Comparison of ENCODE assay signal across 10 cellular contexts in genomic region chr18:2569338-2570207, GRCh38. TPM values are rescaled to one million over a fixed set of nuclear protein-coding genes. Genes with fewer than 3 reads are reported as not detected.
DNase-seq lines count a peak whose midpoint lies in the region; ATAC-seq, FAIRE-seq and TF ChIP-seq lines count a peak whose summit lies in the region.
"Had no signal": no experiment of that assay in that cellular context is flagged by ENCODE, and none has a peak within 500 bp of the region (broad histone marks: within the 10 kb centered on the region; RNA-seq: fewer than 3 reads in every experiment).

No MANE protein-coding gene starts in this region.

- peaks cover 18% of the 10 kb centered on the region for H3K36me3 ChIP-seq in K562 (ENCODE audit: control insufficient read depth, insufficient read depth, low read length)
- H3K36me3 ChIP-seq in mucosa of stomach (ENCODE audit: control insufficient read depth, insufficient read depth, low read length) = no peaks in the 10 kb centered on the region

- peak; percentile 51 for ATAC-seq in K562

- no TSS peak for BruUV-seq in K562 (replicated peaks; lab: Mats Ljungman, UMichigan)

- H3K4me3 ChIP-seq in AG10803 (ENCODE audit: low read length) = peak overlapping the region; percentile 89
- H3K4me3 ChIP-seq in HL-60 (replicated peaks; ENCODE audit: insufficient read depth, low read length) = peak overlapping the region; percentile 81; the same call in 1 of the 2 replicates
- H3K4me3 ChIP-seq in K562 = peak overlapping the region; percentile 61
- peak overlapping the region; percentile 0 for H3K4me3 ChIP-seq in mucosa of stomach (ENCODE audit: low read length)

- no peak for TF ChIP-seq RAD21 in K562 (CRISPR knock-in tag; conservative IDR thresholded peaks at IDR 0.05 in 1 of 2, IDR thresholded peaks at IDR 0.05 in 1 of 2)

- intact Hi-C loops in K562 (cut with micrococcal nuclease) = loop anchor here (5.0 kb wide), 1 partner anchor 88 kb away; the partner anchor contains the start of gene SMCHD1

- peak; percentile 48 for FAIRE-seq in K562 (lab: Jason Lieb, UNC)

- 13% methylated on average over 10 of the region's 10 CpGs for WGBS in K562 (ENCODE audit: insufficient coverage, low coverage, missing lambda C conversion rate)

- H3K9me3 ChIP-seq in K562 (replicated peaks; ENCODE audit: control insufficient read depth, insufficient read depth, low read depth, low read length) (no peaks in the 10 kb centered on the region), mucosa of stomach (ENCODE audit: control insufficient read depth, low read length) (no peaks in the 10 kb centered on the region)

- TF ChIP-seq POLR2A in K562 (conservative IDR thresholded peaks at IDR 0.05) = peak; percentile 60; the same call in 1 of the 2 replicates

- in situ Hi-C loops in K562 (cut with MboI) = no loop called here

- H3K9ac ChIP-seq in K562 (ENCODE audit: insufficient read depth in 1 of 2, low read depth in 2 of 2, low read length in 2 of 2) (peak overlapping the region; percentile 85 to 96), mucosa of stomach (ENCODE audit: low read length) (peak overlapping the region; percentile 11)

- H2AFZ ChIP-seq in K562 (ENCODE audit: low read depth, low read length) = peak overlapping the region; percentile 99

- no peaks in the 10 kb centered on the region for H4K20me1 ChIP-seq in K562 (replicated peaks; ENCODE audit: control insufficient read depth, insufficient read depth, low read length)

- H3K4me2 ChIP-seq in K562 (ENCODE audit: insufficient read depth, low read length) = peak overlapping the region; percentile 92

- H3K4me1 ChIP-seq in K562 (replicated peaks in 1 of 2; ENCODE audit: control insufficient read depth in 2 of 2, insufficient read depth in 2 of 2, low read length in 2 of 2) = peaks cover 10 to 18% of the 10 kb centered on the region in 2 experiments; a peak in 3 of 5 replicates
- peaks cover 5% of the 10 kb centered on the region for H3K4me1 ChIP-seq in mucosa of stomach (ENCODE audit: control insufficient read depth, insufficient read depth, low read length)

- DNase-seq in AG10803 (ENCODE audit: low read depth) = no peak
- no peak for DNase-seq in HL-60 (ENCODE audit: low read depth in 1 of 2, low spot score in 1 of 2)
- peak; percentile 31 to 73 (median 48) for DNase-seq in K562 (ENCODE audit: extremely low read depth in 1 of 4, low spot score in 3 of 4)
- no peak for DNase-seq in foreskin melanocyte
- DNase-seq in RWPE1 (ENCODE audit: low spot score) = no peak
- DNase-seq in HuH-7.5 (ENCODE audit: low spot score) = no peak
- no peak for DNase-seq in stimulated activated CD4-positive, alpha-beta T cell treated with anti-CD3 and anti-CD28 coated beads, Interleukin-1b, Interleukin-23, amount 100 ng/mL, for 48 hours
- DNase-seq: activated CD4-positive, alpha-beta T cell treated with anti-CD3 and anti-CD28 coated beads, Interleukin-2, amount 50 U/mL, for 48 hours; stimulated activated CD4-positive, alpha-beta T cell treated with anti-CD3 and anti-CD28 coated beads, Interleukin-4, amount 100 ng/mL, for 24 hours had no signal

- no peak for TF ChIP-seq EP300 in K562 (IDR thresholded peaks at IDR 0.05; ENCODE audit: low read length)

- no peaks in the 10 kb centered on the region for H3K9me1 ChIP-seq in K562 (ENCODE audit: control insufficient read depth, insufficient read depth, low read length)

- H3K27me3 ChIP-seq in HL-60 (ENCODE audit: insufficient read depth, poor library complexity, severe bottlenecking) = no peaks in the 10 kb centered on the region
- H3K27me3 ChIP-seq in K562 (ENCODE audit: control insufficient read depth in 2 of 2, insufficient read depth in 2 of 2, low read length in 2 of 2) = no peaks in the 10 kb centered on the region
- H3K27me3 ChIP-seq in mucosa of stomach (ENCODE audit: control insufficient read depth, insufficient read depth, low read length) = no peaks in the 10 kb centered on the region

- CTCF ChIA-PET in K562 (lab: Yijun Ruan, JAX; ENCODE audit: low intra/inter-chr PET ratio) = no interaction called here
- CTCF ChIA-PET in RWPE1 (lab: Yijun Ruan, JAX) = no interaction called here

- TF ChIP-seq CTCF in AG10803 (conservative IDR thresholded peaks at IDR 0.05; ENCODE audit: low read length) (no peak), HL-60 (IDR thresholded peaks at IDR 0.05; ENCODE audit: insufficient read depth, low read length) (no peak), K562 (IDR thresholded peaks at IDR 0.05 in 2 of 3, conservative IDR thresholded peaks at IDR 0.05 in 1 of 3; ENCODE audit: insufficient read depth in 2 of 3, low read depth in 1 of 3, low read length in 3 of 3) (no peak), RWPE1 (conservative IDR thresholded peaks at IDR 0.05; ENCODE audit: low read depth) (no peak)

- H3K79me2 ChIP-seq in K562 (ENCODE audit: control insufficient read depth, insufficient read depth, low read length) = peaks cover 71% of the 10 kb centered on the region

- H3K27ac ChIP-seq in HL-60 (replicated peaks) (no peak overlapping the region), K562 (ENCODE audit: extremely low read depth, low read depth, low read length) (peak overlapping the region; percentile 98), RWPE1 (no peak overlapping the region)

- POLR2A ChIA-PET in K562 (lab: Yijun Ruan, JAX) = interaction anchor here (1.4 to 4.5 kb wide), 2 partner anchors 14 to 20 kb away, joined by 5 to 18 read pairs; no protein-coding TSS in a partner anchor
- POLR2A ChIA-PET in RWPE1 (lab: Yijun Ruan, JAX; ENCODE audit: low non-redundant PET) = no interaction called here

TF ChIP-seq in K562, 482 proteins besides CTCF, POLR2A, EP300 and RAD21 (continues in another document):
- TF ChIP-seq NFIC (IDR thresholded peaks at IDR 0.05) (0 out of 2 replicates have a peak, but pooled peaks have one; percentile 29), KLF16 (IDR thresholded peaks at IDR 0.05) (no peak), ZC3H8 (IDR thresholded peaks at IDR 0.05) (no peak), ATF7 (IDR thresholded peaks at IDR 0.05) (0 out of 2 replicates have a peak, but pooled peaks have one; percentile 5), EGR1 (conservative IDR thresholded peaks at IDR 0.05) (peak; percentile 24; the same call in 1 of the 2 replicates), CREB3L1 (IDR thresholded peaks at IDR 0.05; ENCODE audit: borderline replicate concordance, low read depth) (peak; percentile 30; the same call in 1 of the 2 replicates), ZNF282 (CRISPR knock-in tag; IDR thresholded peaks at IDR 0.05) (no peak), ZNF445 (CRISPR knock-in tag; IDR thresholded peaks at IDR 0.05; ENCODE audit: low read depth) (no peak), CEBPB (tag; IDR thresholded peaks at IDR 0.05) (no peak)

RNA-seq across cellular contexts. Expression of gene METTL4, which starts 1.7 kb away (rescaled TPM):
- 33.8 and 79.6 TPM in 2 replicates for total RNA-seq in K562 (2011; cell fraction: chromatin; rRNA removed; ENCODE audit: low replicate concordance)
- total RNA-seq in K562 (2011; cell fraction: nucleolus; rRNA removed) = 12.7 and 20.7 TPM in 2 replicates
- total RNA-seq in K562 (2011; cell fraction: nucleoplasm; rRNA removed) = 26.4 and 52.7 TPM in 2 replicates
- total RNA-seq in K562 (2014; rRNA removed) = 7.9 and 12.3 TPM in 2 replicates
- total RNA-seq in K562 (2014; rRNA removed; fragmentation: Illumina TruSeq; extraction: Trizol) = 25.6 and 27.9 TPM in 2 replicates
- total RNA-seq in K562 (2015; rRNA removed; fragmentation: Illumina TruSeq; extraction: Trizol) = 17.2 and 19.8 TPM in 2 replicates
- total RNA-seq in K562 (2021) = 19.3 and 22.5 TPM in 2 replicates
- 26.6 and 28.2 TPM in 2 replicates for polyA plus RNA-seq in K562 (2011; rRNA removed)
- polyA plus RNA-seq in K562 (2011; cell fraction: cytosol; rRNA removed) = 5.1 and 17.4 TPM in 2 replicates
- 13.5 and 24.2 TPM in 2 replicates for polyA plus RNA-seq in K562 (2011; cell fraction: nucleus; rRNA removed)
- polyA plus RNA-seq in K562 (2012) = 16.2 and 17.7 TPM in 2 replicates
- polyA plus RNA-seq in K562 (2014; fragmentation: Illumina TruSeq; extraction: Trizol) = 19.8 and 22.1 TPM in 2 replicates
- polyA plus RNA-seq in K562 (2014; fragmentation: Nextera tagmentation; extraction: Ambion mirVana) = 10 to 100 TPM; 27.1 to 32.8 TPM
- 17.0 and 18.5 TPM in 2 replicates for polyA plus RNA-seq in K562 (2014; rRNA removed)
- 28.0 and 34.2 TPM in 2 replicates for polyA minus RNA-seq in K562 (2011; rRNA and poly(A)+ RNA removed)
- 7.4 and 9.9 TPM in 2 replicates for polyA minus RNA-seq in K562 (2011; cell fraction: cytosol; rRNA and poly(A)+ RNA removed)
- 10.9 and 27.9 TPM in 2 replicates for polyA minus RNA-seq in K562 (2011; cell fraction: nucleus; rRNA and poly(A)+ RNA removed)

RNA-seq across cellular contexts. Expression of gene NDC80, which starts 1.8 kb away (rescaled TPM):
- total RNA-seq in K562 (2011; cell fraction: chromatin; rRNA removed; ENCODE audit: low replicate concordance) = 68.9 and 113 TPM in 2 replicates
- total RNA-seq in K562 (2011; cell fraction: nucleolus; rRNA removed) = 48.7 and 60.1 TPM in 2 replicates
- 79.1 and 126 TPM in 2 replicates for total RNA-seq in K562 (2011; cell fraction: nucleoplasm; rRNA removed)
- total RNA-seq in K562 (2014; rRNA removed) (68.1 and 71.1 TPM in 2 replicates), K562 (2014; rRNA removed; fragmentation: Illumina TruSeq; extraction: Trizol) (90.9 and 113 TPM in 2 replicates), K562 (2015; rRNA removed; fragmentation: Illumina TruSeq; extraction: Trizol) (66.7 and 70.4 TPM in 2 replicates), K562 (2021) (57.0 and 65.2 TPM in 2 replicates)
- polyA plus RNA-seq in K562 (2011; rRNA removed) (74.9 and 85.7 TPM in 2 replicates), K562 (2014; fragmentation: Illumina TruSeq; extraction: Trizol) (79.2 and 83.3 TPM in 2 replicates), K562 (2014; fragmentation: Nextera tagmentation; extraction: Ambion mirVana) (10 to 100 TPM; 89.3 to 97.9 TPM), K562 (2014; rRNA removed) (72.0 and 82.2 TPM in 2 replicates)
- polyA plus RNA-seq in K562 (2011; cell fraction: cytosol; rRNA removed) = 15.8 and 23.4 TPM in 2 replicates
- 45.5 and 71.8 TPM in 2 replicates for polyA plus RNA-seq in K562 (2011; cell fraction: nucleus; rRNA removed)
- polyA plus RNA-seq in K562 (2012) = 57.1 and 60.2 TPM in 2 replicates
- polyA minus RNA-seq in K562 (2011; rRNA and poly(A)+ RNA removed) = 79.0 and 99.1 TPM in 2 replicates
- polyA minus RNA-seq in K562 (2011; cell fraction: cytosol; rRNA and poly(A)+ RNA removed) = 29.9 and 36.9 TPM in 2 replicates
- 63.4 and 97.6 TPM in 2 replicates for polyA minus RNA-seq in K562 (2011; cell fraction: nucleus; rRNA and poly(A)+ RNA removed)

Comparison
In these comparisons a context has a peak if more than half of its experiments do, and no peak if none do; other contexts are left out.
1. DNase-seq: peak in K562 (4 of 4); none in AG10803 (single experiment), HL-60 (0 of 2), foreskin melanocyte (single experiment), RWPE1 (single experiment), HuH-7.5 (single experiment) and stimulated activated CD4-positive, alpha-beta T cell treated with anti-CD3 and anti-CD28 coated beads, Interleukin-1b, Interleukin-23, amount 100 ng/mL, for 48 hours (single experiment).
2. H3K4me3 ChIP-seq: peak in every context shown above with its lines; median percentile 89 in AG10803; 81 in HL-60; 61 in K562; 0 in mucosa of stomach.